Comparison of ENCODE assay signal across 1 cellular context in genomic region chr2:190320696-190321095, GRCh38.
TF ChIP-seq lines count a peak whose summit lies in the region.

No MANE protein-coding gene starts in this region.

TF ChIP-seq in K562, 482 proteins besides CTCF, POLR2A, EP300 and RAD21 (continued from another document and continues in another):
- TF ChIP-seq ZBTB43 (CRISPR knock-in tag; IDR thresholded peaks at IDR 0.05) (no peak), ZNF277 (CRISPR knock-in tag; IDR thresholded peaks at IDR 0.05; ENCODE audit: borderline replicate concordance) (no peak), SRF (CRISPR knock-in tag; IDR thresholded peaks at IDR 0.05) (0 out of 4 replicates have a peak, but pooled peaks of 1 of the 2 experiments have one; percentile 15), SNRNP70 (optimal IDR thresholded peaks at IDR 0.05; ENCODE audit: low read depth, low read length) (no peak), PML (IDR thresholded peaks at IDR 0.05; ENCODE audit: low read length) (no peak), RREB1 (CRISPR knock-in tag; IDR thresholded peaks at IDR 0.05) (no peak), ZNF639 (CRISPR knock-in tag; conservative IDR thresholded peaks at IDR 0.05 in 1 of 2, IDR thresholded peaks at IDR 0.05 in 1 of 2) (no peak), TEAD4 (IDR thresholded peaks at IDR 0.05; ENCODE audit: low read length) (no peak; the same call in 1 of the 2 replicates), TEAD4 (CRISPR knock-in tag; IDR thresholded peaks at IDR 0.05; ENCODE audit: borderline replicate concordance) (no peak), SMAD3 (CRISPR knock-in tag; conservative IDR thresholded peaks at IDR 0.05) (no peak), ILK (tag; IDR thresholded peaks at IDR 0.05; ENCODE audit: borderline replicate concordance, low read depth) (no peak), CBFB (CRISPR knock-in tag; IDR thresholded peaks at IDR 0.05) (no peak), ETS2 (tag; IDR thresholded peaks at IDR 0.05; ENCODE audit: borderline replicate concordance, poor library complexity, severe bottlenecking) (no peak), ZNF384 (IDR thresholded peaks at IDR 0.05; ENCODE audit: low read depth, low read length) (no peak), RBM39 (optimal IDR thresholded peaks at IDR 0.05; ENCODE audit: low read depth, low read length) (no peak), TEAD2 (tag; IDR thresholded peaks at IDR 0.05) (no peak), DMBX1 (CRISPR knock-in tag; IDR thresholded peaks at IDR 0.05; ENCODE audit: borderline replicate concordance) (peak; percentile 18; the same call in 1 of the 2 replicates), KLF1 (tag; IDR thresholded peaks at IDR 0.05) (no peak), NR2F6 (CRISPR knock-in tag; IDR thresholded peaks at IDR 0.05) (no peak), ZNF561 (CRISPR knock-in tag; conservative IDR thresholded peaks at IDR 0.05) (no peak), KDM5B (IDR thresholded peaks at IDR 0.05; ENCODE audit: insufficient replicate concordance, low read depth, low read length) (no peak), RCOR1 (IDR thresholded peaks at IDR 0.05; ENCODE audit: borderline replicate concordance in 1 of 2, low read depth in 2 of 2, low read length in 2 of 2) (peak in 1 of 2 experiments; percentile 41; a peak in 1 of 4 replicates), COPS2 (conservative IDR thresholded peaks at IDR 0.05) (no peak), CBFA2T3 (IDR thresholded peaks at IDR 0.05) (no peak), GTF2F1 (IDR thresholded peaks at IDR 0.05; ENCODE audit: low read depth, low read length) (no peak), NFIC (IDR thresholded peaks at IDR 0.05) (no peak), EP400 (IDR thresholded peaks at IDR 0.05) (0 out of 2 replicates have a peak, but pooled peaks have one; percentile 1), MAFG (tag; conservative IDR thresholded peaks at IDR 0.05) (no peak), PHTF2 (CRISPR knock-in tag; IDR thresholded peaks at IDR 0.05) (no peak), AFF4 (CRISPR knock-in tag; IDR thresholded peaks at IDR 0.05) (no peak), PTTG1 (tag; IDR thresholded peaks at IDR 0.05; ENCODE audit: low read depth) (no peak), SMAD4 (CRISPR knock-in tag; conservative IDR thresholded peaks at IDR 0.05) (no peak), SLC30A9 (CRISPR knock-in tag; IDR thresholded peaks at IDR 0.05) (no peak), ZNF444 (CRISPR knock-in tag; IDR thresholded peaks at IDR 0.05) (no peak), MAZ (CRISPR knock-in tag; conservative IDR thresholded peaks at IDR 0.05 in 1 of 2, IDR thresholded peaks at IDR 0.05 in 1 of 2) (no peak), FOXJ2 (tag; IDR thresholded peaks at IDR 0.05) (no peak), PBX2 (CRISPR knock-in tag; IDR thresholded peaks at IDR 0.05; ENCODE audit: low read depth) (no peak), PBX2 (tag; conservative IDR thresholded peaks at IDR 0.05; ENCODE audit: low read depth) (no peak), BMI1 (IDR thresholded peaks at IDR 0.05; ENCODE audit: low read length) (no peak), CTBP1 (IDR thresholded peaks at IDR 0.05; ENCODE audit: borderline replicate concordance) (no peak), NRF1 (conservative IDR thresholded peaks at IDR 0.05 in 1 of 2, IDR thresholded peaks at IDR 0.05 in 1 of 2) (peak in 1 of 2 experiments; percentile 27; a peak in 1 of 4 replicates), HDAC6 (IDR thresholded peaks at IDR 0.05; ENCODE audit: low read depth, low read length) (no peak)
- TF ChIP-seq, protein P1, sequence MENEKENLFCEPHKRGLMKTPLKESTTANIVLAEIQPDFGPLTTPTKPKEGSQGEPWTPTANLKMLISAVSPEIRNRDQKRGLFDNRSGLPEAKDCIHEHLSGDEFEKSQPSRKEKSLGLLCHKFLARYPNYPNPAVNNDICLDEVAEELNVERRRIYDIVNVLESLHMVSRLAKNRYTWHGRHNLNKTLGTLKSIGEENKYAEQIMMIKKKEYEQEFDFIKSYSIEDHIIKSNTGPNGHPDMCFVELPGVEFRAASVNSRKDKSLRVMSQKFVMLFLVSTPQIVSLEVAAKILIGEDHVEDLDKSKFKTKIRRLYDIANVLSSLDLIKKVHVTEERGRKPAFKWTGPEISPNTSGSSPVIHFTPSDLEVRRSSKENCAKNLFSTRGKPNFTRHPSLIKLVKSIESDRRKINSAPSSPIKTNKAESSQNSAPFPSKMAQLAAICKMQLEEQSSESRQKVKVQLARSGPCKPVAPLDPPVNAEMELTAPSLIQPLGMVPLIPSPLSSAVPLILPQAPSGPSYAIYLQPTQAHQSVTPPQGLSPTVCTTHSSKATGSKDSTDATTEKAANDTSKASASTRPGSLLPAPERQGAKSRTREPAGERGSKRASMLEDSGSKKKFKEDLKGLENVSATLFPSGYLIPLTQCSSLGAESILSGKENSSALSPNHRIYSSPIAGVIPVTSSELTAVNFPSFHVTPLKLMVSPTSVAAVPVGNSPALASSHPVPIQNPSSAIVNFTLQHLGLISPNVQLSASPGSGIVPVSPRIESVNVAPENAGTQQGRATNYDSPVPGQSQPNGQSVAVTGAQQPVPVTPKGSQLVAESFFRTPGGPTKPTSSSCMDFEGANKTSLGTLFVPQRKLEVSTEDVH (IDR thresholded peaks at IDR 0.05; ENCODE audit: low read depth, partially characterized antibody) = no peak
- TF ChIP-seq, protein P2, sequence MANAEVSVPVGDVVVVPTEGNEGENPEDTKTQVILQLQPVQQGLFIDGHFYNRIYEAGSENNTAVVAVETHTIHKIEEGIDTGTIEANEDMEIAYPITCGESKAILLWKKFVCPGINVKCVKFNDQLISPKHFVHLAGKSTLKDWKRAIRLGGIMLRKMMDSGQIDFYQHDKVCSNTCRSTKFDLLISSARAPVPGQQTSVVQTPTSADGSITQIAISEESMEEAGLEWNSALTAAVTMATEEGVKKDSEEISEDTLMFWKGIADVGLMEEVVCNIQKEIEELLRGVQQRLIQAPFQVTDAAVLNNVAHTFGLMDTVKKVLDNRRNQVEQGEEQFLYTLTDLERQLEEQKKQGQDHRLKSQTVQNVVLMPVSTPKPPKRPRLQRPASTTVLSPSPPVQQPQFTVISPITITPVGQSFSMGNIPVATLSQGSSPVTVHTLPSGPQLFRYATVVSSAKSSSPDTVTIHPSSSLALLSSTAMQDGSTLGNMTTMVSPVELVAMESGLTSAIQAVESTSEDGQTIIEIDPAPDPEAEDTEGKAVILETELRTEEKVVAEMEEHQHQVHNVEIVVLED (CRISPR knock-in tag; IDR thresholded peaks at IDR 0.05) = no peak
